1 cellular context compared by ENCODE assay signal in the genomic region with DNA sequence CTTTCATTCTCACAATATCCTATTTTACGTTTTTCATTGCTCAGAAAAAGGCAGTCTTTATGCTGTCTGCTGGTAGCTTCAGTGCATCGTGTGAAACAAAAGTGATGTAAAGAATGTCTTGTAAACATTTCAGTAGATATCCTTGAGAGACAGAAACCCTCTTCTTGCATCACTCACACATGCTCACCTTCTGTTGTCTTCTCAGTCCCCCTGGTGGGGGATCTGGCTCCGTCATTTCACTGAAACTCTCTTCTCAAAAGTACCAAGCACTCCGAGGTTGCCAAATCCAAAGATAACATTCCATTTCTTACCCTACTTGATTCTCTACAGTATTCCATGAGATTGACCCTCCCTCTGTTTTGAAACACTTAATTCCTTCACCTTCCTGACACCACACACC.
TF ChIP-seq lines count a peak whose summit lies in the region.

No MANE protein-coding gene starts in this region.

TF ChIP-seq in GM23338, 12 proteins besides CTCF, POLR2A, EP300 and RAD21 (continued from another document):
- TF ChIP-seq STAT1 (IDR thresholded peaks at IDR 0.05; ENCODE audit: unreplicated experiment) (no peak), JUNB (IDR thresholded peaks at IDR 0.05; ENCODE audit: unreplicated experiment) (no peak)
- TF ChIP-seq, protein P1, sequence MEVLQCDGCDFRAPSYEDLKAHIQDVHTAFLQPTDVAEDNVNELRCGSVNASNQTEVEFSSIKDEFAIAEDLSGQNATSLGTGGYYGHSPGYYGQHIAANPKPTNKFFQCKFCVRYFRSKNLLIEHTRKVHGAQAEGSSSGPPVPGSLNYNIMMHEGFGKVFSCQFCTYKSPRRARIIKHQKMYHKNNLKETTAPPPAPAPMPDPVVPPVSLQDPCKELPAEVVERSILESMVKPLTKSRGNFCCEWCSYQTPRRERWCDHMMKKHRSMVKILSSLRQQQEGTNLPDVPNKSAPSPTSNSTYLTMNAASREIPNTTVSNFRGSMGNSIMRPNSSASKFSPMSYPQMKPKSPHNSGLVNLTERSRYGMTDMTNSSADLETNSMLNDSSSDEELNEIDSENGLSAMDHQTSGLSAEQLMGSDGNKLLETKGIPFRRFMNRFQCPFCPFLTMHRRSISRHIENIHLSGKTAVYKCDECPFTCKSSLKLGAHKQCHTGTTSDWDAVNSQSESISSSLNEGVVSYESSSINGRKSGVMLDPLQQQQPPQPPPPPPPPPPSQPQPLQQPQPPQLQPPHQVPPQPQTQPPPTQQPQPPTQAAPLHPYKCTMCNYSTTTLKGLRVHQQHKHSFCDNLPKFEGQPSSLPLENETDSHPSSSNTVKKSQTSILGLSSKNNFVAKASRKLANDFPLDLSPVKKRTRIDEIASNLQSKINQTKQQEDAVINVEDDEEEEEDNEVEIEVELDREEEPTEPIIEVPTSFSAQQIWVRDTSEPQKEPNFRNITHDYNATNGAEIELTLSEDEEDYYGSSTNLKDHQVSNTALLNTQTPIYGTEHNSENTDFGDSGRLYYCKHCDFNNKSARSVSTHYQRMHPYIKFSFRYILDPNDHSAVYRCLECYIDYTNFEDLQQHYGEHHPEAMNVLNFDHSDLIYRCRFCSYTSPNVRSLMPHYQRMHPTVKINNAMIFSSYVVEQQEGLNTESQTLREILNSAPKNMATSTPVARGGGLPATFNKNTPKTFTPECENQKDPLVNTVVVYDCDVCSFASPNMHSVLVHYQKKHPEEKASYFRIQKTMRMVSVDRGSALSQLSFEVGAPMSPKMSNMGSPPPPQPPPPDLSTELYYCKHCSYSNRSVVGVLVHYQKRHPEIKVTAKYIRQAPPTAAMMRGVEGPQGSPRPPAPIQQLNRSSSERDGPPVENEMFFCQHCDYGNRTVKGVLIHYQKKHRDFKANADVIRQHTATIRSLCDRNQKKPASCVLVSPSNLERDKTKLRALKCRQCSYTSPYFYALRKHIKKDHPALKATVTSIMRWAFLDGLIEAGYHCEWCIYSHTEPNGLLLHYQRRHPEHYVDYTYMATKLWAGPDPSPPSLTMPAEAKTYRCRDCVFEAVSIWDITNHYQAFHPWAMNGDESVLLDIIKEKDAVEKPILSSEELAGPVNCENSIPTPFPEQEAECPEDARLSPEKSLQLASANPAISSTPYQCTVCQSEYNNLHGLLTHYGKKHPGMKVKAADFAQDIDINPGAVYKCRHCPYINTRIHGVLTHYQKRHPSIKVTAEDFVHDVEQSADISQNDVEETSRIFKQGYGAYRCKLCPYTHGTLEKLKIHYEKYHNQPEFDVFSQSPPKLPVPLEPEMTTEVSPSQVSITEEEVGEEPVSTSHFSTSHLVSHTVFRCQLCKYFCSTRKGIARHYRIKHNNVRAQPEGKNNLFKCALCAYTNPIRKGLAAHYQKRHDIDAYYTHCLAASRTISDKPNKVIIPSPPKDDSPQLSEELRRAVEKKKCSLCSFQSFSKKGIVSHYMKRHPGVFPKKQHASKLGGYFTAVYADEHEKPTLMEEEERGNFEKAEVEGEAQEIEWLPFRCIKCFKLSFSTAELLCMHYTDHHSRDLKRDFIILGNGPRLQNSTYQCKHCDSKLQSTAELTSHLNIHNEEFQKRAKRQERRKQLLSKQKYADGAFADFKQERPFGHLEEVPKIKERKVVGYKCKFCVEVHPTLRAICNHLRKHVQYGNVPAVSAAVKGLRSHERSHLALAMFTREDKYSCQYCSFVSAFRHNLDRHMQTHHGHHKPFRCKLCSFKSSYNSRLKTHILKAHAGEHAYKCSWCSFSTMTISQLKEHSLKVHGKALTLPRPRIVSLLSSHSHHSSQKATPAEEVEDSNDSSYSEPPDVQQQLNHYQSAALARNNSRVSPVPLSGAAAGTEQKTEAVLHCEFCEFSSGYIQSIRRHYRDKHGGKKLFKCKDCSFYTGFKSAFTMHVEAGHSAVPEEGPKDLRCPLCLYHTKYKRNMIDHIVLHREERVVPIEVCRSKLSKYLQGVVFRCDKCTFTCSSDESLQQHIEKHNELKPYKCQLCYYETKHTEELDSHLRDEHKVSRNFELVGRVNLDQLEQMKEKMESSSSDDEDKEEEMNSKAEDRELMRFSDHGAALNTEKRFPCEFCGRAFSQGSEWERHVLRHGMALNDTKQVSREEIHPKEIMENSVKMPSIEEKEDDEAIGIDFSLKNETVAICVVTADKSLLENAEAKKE (CRISPR knock-in tag; IDR thresholded peaks at IDR 0.05): 0 out of 2 replicates have a peak, but pooled peaks have one; percentile 27
